8 cellular contexts compared by ENCODE assay signal in the genomic region with DNA sequence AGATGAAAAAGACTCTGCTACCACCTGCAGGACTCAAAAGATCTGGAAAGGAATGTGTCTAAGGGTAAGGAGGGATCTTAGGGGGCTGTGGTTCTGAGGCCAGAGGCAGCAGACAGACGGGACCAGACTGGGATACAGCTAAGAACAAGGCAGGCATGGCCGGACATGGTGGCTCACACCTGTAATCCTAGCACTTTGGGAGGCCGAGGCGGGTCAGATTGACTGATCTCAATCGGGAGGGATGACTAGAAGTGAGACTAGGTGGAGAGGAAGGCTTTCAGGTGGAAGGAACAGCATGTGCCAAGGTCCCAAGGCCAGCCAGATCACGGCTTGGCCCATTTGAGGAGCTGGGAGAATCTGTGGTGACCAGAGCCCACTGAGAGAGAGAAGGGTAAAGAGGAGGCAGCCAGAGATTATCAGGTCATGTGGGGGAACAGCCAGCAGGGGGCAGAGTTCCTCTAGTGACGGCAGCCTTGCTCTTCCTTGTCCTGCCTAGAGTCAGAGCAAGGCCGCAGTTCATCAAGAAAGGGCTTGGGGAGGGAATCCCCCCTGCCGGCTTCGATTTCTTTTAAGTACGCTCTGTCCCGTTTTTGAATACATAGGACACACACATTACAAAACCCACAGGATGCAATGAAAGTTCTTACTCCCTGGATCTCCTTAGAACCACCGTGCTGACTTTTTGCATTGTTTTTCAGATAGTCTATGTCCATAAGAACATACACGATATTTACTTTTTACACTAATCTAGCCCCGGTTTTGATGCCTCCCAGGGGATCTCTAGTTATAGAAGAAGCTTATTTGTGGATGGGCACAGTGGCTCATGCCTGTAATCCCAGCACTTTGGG. TPM values are rescaled to one million over a fixed set of nuclear protein-coding genes. Genes with fewer than 3 reads are reported as not detected.
DNase-seq lines count a peak whose midpoint lies in the region; ATAC-seq and TF ChIP-seq lines count a peak whose summit lies in the region.

No MANE protein-coding gene starts in this region.

- H3K4me1 Mint-ChIP-seq in activated T-helper 1 cell treated with anti-CD3 and anti-CD28 coated beads, Interleukin-12 subunit alpha, Interleukin-12 subunit beta, Interleukin-2, Interleukin-4 antibody, amounts not matched to agents 30 ng/mL and 10 ng/mL and 1 ng/mL, durations not matched to agents 14 hours and 24 hours and 36 hours (ENCODE audit: low read depth), result peaks cover 48% of the 10 kb centered on the region

- DNase-seq in GM12864 (ENCODE audit: low read depth) (peak; percentile 50), Kasumi-1 (lab: John Stamatoyannopoulos, UW) (peak; percentile 84 to 91), RPMI7951 (ENCODE audit: low read depth) (peak; percentile 72), fibroblast of the conjunctiva (ENCODE audit: low read depth) (peak; percentile 61), omental fat pad (ENCODE audit: low spot score) (peak; percentile 94), testis (peak; percentile 92)
- DNase-seq in activated T-helper 1 cell treated with anti-CD3 and anti-CD28 coated beads, Interleukin-12 subunit alpha, Interleukin-12 subunit beta, Interleukin-2, Interleukin-4 antibody, amounts not matched to agents 30 ng/mL and 10 ng/mL and 1 ng/mL, durations not matched to agents 14 hours and 24 hours and 36 hours (ENCODE audit: low spot score), result peak; percentile 77

- ATAC-seq in omental fat pad (ENCODE audit: low FRiP score) (no peak), HG02588 (IDR thresholded peaks at IDR 0.05; ENCODE audit: unreplicated experiment) (no peak)

- H3K27me3 Mint-ChIP-seq in activated T-helper 1 cell treated with anti-CD3 and anti-CD28 coated beads, Interleukin-12 subunit alpha, Interleukin-12 subunit beta, Interleukin-2, Interleukin-4 antibody, amounts not matched to agents 30 ng/mL and 10 ng/mL and 1 ng/mL, durations not matched to agents 14 hours and 24 hours and 36 hours (ENCODE audit: insufficient read depth), result peaks cover 53% of the 10 kb centered on the region

- H3K27ac Mint-ChIP-seq in activated T-helper 1 cell treated with anti-CD3 and anti-CD28 coated beads, Interleukin-12 subunit alpha, Interleukin-12 subunit beta, Interleukin-2, Interleukin-4 antibody, amounts not matched to agents 30 ng/mL and 10 ng/mL and 1 ng/mL, durations not matched to agents 14 hours and 24 hours and 36 hours, result no peak overlapping the region

- no peaks in the 10 kb centered on the region for H3K36me3 ChIP-seq in testis (ENCODE audit: low read depth, missing control alignments)

- H3K36me3 Mint-ChIP-seq in activated T-helper 1 cell treated with anti-CD3 and anti-CD28 coated beads, Interleukin-12 subunit alpha, Interleukin-12 subunit beta, Interleukin-2, Interleukin-4 antibody, amounts not matched to agents 30 ng/mL and 10 ng/mL and 1 ng/mL, durations not matched to agents 14 hours and 24 hours and 36 hours (ENCODE audit: low read depth), result no peaks in the 10 kb centered on the region

- H3K27ac ChIP-seq in testis, result no peak overlapping the region

- H3K9me3 ChIP-seq in testis, result no peaks in the 10 kb centered on the region

- no peaks in the 10 kb centered on the region for H3K27me3 ChIP-seq in testis

- no peaks in the 10 kb centered on the region for H3K9me3 Mint-ChIP-seq in activated T-helper 1 cell treated with anti-CD3 and anti-CD28 coated beads, Interleukin-12 subunit alpha, Interleukin-12 subunit beta, Interleukin-2, Interleukin-4 antibody, amounts not matched to agents 30 ng/mL and 10 ng/mL and 1 ng/mL, durations not matched to agents 14 hours and 24 hours and 36 hours

- TF ChIP-seq CTCF in GM12864 (IDR thresholded peaks at IDR 0.05; ENCODE audit: low read depth, low read length, missing control alignments) (peak; percentile 88), omental fat pad (IDR thresholded peaks at IDR 0.05) (peak in 1 of 3 donors; percentile 49), testis (IDR thresholded peaks at IDR 0.05) (peak; percentile 84 to 88 (median 85))

- TF ChIP-seq POLR2A in testis (IDR thresholded peaks at IDR 0.05), result no peak

- intact Hi-C loops in activated T-helper 1 cell treated with anti-CD3 and anti-CD28 coated beads, Interleukin-12 subunit alpha, Interleukin-12 subunit beta, Interleukin-2, Interleukin-4 antibody, amounts not matched to agents 30 ng/mL and 10 ng/mL and 1 ng/mL, durations not matched to agents 14 hours and 24 hours and 36 hours (cut with micrococcal nuclease), result loop anchor here (1.0 to 5.0 kb wide), 6 partner anchors 79 to 973 kb away; partner anchors contain the start of genes GAPVD1, GOLGA1, PBX3 and WDR38
- intact Hi-C loops in testis (cut with DNase I; ENCODE audit: low total_unique reads), result loop anchor here (10.0 kb wide), 1 partner anchor 370 kb away; the partner anchor contains the start of gene SCAI

- H3K4me1 ChIP-seq in testis, result peaks cover 5% of the 10 kb centered on the region

- 42 to 47% methylated on average over 15 of the region's 15 CpGs for WGBS in testis, 2 donors

- H3K4me3 Mint-ChIP-seq in activated T-helper 1 cell treated with anti-CD3 and anti-CD28 coated beads, Interleukin-12 subunit alpha, Interleukin-12 subunit beta, Interleukin-2, Interleukin-4 antibody, amounts not matched to agents 30 ng/mL and 10 ng/mL and 1 ng/mL, durations not matched to agents 14 hours and 24 hours and 36 hours, result peak overlapping the region; percentile 8

- H3K4me3 ChIP-seq in GM12864 (ENCODE audit: low read depth, low read length) (no peak overlapping the region), testis (no peak overlapping the region)

RNA-seq across cellular contexts. Expression of gene OLFML2A, which starts 2.6 kb away (rescaled TPM):
- 31.2 and 43.6 TPM in 2 replicates for total RNA-seq in RPMI7951 (2014; rRNA removed; shearing (Covaris generic))
- not detected in 2 replicates for total RNA-seq in activated T-helper 1 cell treated with anti-CD3 and anti-CD28 coated beads, Interleukin-12 subunit alpha, Interleukin-12 subunit beta, Interleukin-2, Interleukin-4 antibody, amounts not matched to agents 30 ng/mL and 10 ng/mL and 1 ng/mL, durations not matched to agents 14 hours and 24 hours and 36 hours
- total RNA-seq in omental fat pad (10 to 100 TPM in 2 of 4 donors, 1 to 10 TPM in 2; 6.0 to 62.6 (median 10.8) TPM), testis (1 to 10 TPM; 2.6 to 5.2 TPM)
- 4.0 TPM for polyA plus RNA-seq in testis (ENCODE audit: insufficient read depth, low read depth, low replicate concordance)

RNA-seq across cellular contexts. Expression of gene NR6A1, which starts 3.2 kb away (rescaled TPM):
- total RNA-seq in RPMI7951 (2014; rRNA removed; shearing (Covaris generic)), result 0.29 and 1.4 TPM in 2 replicates
- total RNA-seq in activated T-helper 1 cell treated with anti-CD3 and anti-CD28 coated beads, Interleukin-12 subunit alpha, Interleukin-12 subunit beta, Interleukin-2, Interleukin-4 antibody, amounts not matched to agents 30 ng/mL and 10 ng/mL and 1 ng/mL, durations not matched to agents 14 hours and 24 hours and 36 hours, result 1.7 and 2.3 TPM in 2 replicates
- total RNA-seq in omental fat pad, result 1 to 10 TPM in 2 of 4 donors, under 1 TPM in 2; 0.95 to 1.2 (median 1.0) TPM
- total RNA-seq in testis, result 100 to 1,000 TPM in 1 of 2 donors, 10 to 100 TPM in 1; 92.1 to 100 TPM
- 54.6 TPM for polyA plus RNA-seq in testis (ENCODE audit: insufficient read depth, low read depth, low replicate concordance)

Comparison
In these comparisons a context has a peak if more than half of its experiments do, and no peak if none do; other contexts are left out.
1. RNA of gene NR6A1, which starts 3.2 kb away (total RNA-seq): 92.1 to 100 TPM in testis; 1.7 to 2.3 TPM in activated T-helper 1 cell treated with anti-CD3 and anti-CD28 coated beads, Interleukin-12 subunit alpha, Interleukin-12 subunit beta, Interleukin-2, Interleukin-4 antibody, amounts not matched to agents 30 ng/mL and 10 ng/mL and 1 ng/mL, durations not matched to agents 14 hours and 24 hours and 36 hours, 0.29 to 1.4 TPM in RPMI7951 and 0.95 to 1.2 TPM in omental fat pad; every median in the first group is over 10 times any median in the second.
2. Peak in every context shown above with its lines, with median percentiles within 50 percentile points of each other: DNase-seq.